In genomic region chr17:1724351-1724868, GRCh38 we compare ENCODE assay signal across 1 cellular context.
TF ChIP-seq lines count a peak whose summit lies in the region.

Gene WDR81, plus strand, starts transcription at chr17:1724704. Its CDS starts 256 bp downstream, at chr17:1724960.

TF ChIP-seq in H1, 55 proteins besides CTCF, POLR2A, EP300 and RAD21 (continued from another document):
- TF ChIP-seq TAF1 (IDR thresholded peaks at IDR 0.05; ENCODE audit: low read depth, low read length) (0 out of 2 replicates have a peak, but pooled peaks have one; percentile 31), ZNF274 (IDR thresholded peaks at IDR 0.05; ENCODE audit: borderline replicate concordance, extremely low read depth, low read length) (no peak), TAF7 (optimal IDR thresholded peaks at IDR 0.05; ENCODE audit: borderline replicate concordance, low read depth, low read length) (no peak), MAFK (IDR thresholded peaks at IDR 0.05; ENCODE audit: low read depth, low read length) (no peak), GABPA (IDR thresholded peaks at IDR 0.05; ENCODE audit: borderline replicate concordance, insufficient read depth, low read length) (peak; percentile 19; the same call in 1 of the 2 replicates), CREB1 (IDR thresholded peaks at IDR 0.05) (0 out of 2 replicates have a peak, but pooled peaks have one; percentile 36), RXRA (IDR thresholded peaks at IDR 0.05; ENCODE audit: insufficient read depth, low read depth, low read length) (no peak), ATF3 (IDR thresholded peaks at IDR 0.05; ENCODE audit: insufficient read depth, low read depth, low read length) (peak; percentile 99), PHF8 (conservative IDR thresholded peaks at IDR 0.05; ENCODE audit: low read depth, low read length) (no peak), SP4 (IDR thresholded peaks at IDR 0.05; ENCODE audit: low read length) (peak; percentile 95; the same call in 1 of the 2 replicates), SIX5 (IDR thresholded peaks at IDR 0.05; ENCODE audit: low read depth, low read length) (no peak), FOSL1 (IDR thresholded peaks at IDR 0.05; ENCODE audit: insufficient read depth, low read depth, low read length) (no peak), SAP30 (IDR thresholded peaks at IDR 0.05; ENCODE audit: insufficient read depth, insufficient replicate concordance, low read length) (no peak), CHD1 (IDR thresholded peaks at IDR 0.05; ENCODE audit: low read depth, low read length) (no peak), RFX5 (IDR thresholded peaks at IDR 0.05; ENCODE audit: borderline replicate concordance, low read depth, low read length) (no peak), CHD2 (IDR thresholded peaks at IDR 0.05; ENCODE audit: low read length) (no peak), TEAD4 (IDR thresholded peaks at IDR 0.05; ENCODE audit: low read depth, low read length) (no peak), SIN3A (conservative IDR thresholded peaks at IDR 0.05 in 1 of 2, IDR thresholded peaks at IDR 0.05 in 1 of 2; ENCODE audit: low read depth in 1 of 2, low read length in 2 of 2) (peak; percentile 94 to 96), TCF12 (IDR thresholded peaks at IDR 0.05; ENCODE audit: low read depth, low read length) (no peak), POLR2AphosphoS5 (IDR thresholded peaks at IDR 0.05; ENCODE audit: low read depth, low read length) (no peak), RNF2 (IDR thresholded peaks at IDR 0.05; ENCODE audit: borderline replicate concordance, low read depth, low read length, missing control alignments, poor library complexity, severe bottlenecking) (no peak), HDAC2 (IDR thresholded peaks at IDR 0.05; ENCODE audit: borderline replicate concordance in 1 of 2, low read depth in 2 of 2, low read length in 2 of 2) (0 out of 4 replicates have a peak, but pooled peaks of 1 of the 2 experiments have one; percentile 64), EGR1 (IDR thresholded peaks at IDR 0.05; ENCODE audit: borderline replicate concordance, low read depth, low read length) (no peak), JUN (IDR thresholded peaks at IDR 0.05; ENCODE audit: low read depth, low read length) (no peak), KDM1A (IDR thresholded peaks at IDR 0.05; ENCODE audit: borderline replicate concordance, low read length) (no peak), SP1 (IDR thresholded peaks at IDR 0.05; ENCODE audit: low read depth, low read length) (no peak), YY1 (IDR thresholded peaks at IDR 0.05; ENCODE audit: low read depth, low read length) (no peak), HDAC6 (IDR thresholded peaks at IDR 0.05; ENCODE audit: low read depth, low read length) (no peak), POU5F1 (IDR thresholded peaks at IDR 0.05; ENCODE audit: low read depth, low read length) (no peak), BRCA1 (IDR thresholded peaks at IDR 0.05; ENCODE audit: low read depth, low read length) (no peak), SRF (IDR thresholded peaks at IDR 0.05; ENCODE audit: low read depth, low read length) (no peak), SP2 (IDR thresholded peaks at IDR 0.05; ENCODE audit: low read length) (no peak), CBX8 (IDR thresholded peaks at IDR 0.05; ENCODE audit: borderline replicate concordance, low read depth, low read length) (no peak), CBX5 (IDR thresholded peaks at IDR 0.05; ENCODE audit: low read depth, low read length) (no peak), CEBPB (IDR thresholded peaks at IDR 0.05; ENCODE audit: low read depth, low read length) (no peak), RBBP5 (IDR thresholded peaks at IDR 0.05; ENCODE audit: borderline replicate concordance, low read depth, low read length) (no peak), BCL11A (IDR thresholded peaks at IDR 0.05; ENCODE audit: low read depth in 2 of 2, low read length in 2 of 2) (no peak), KDM4A (IDR thresholded peaks at IDR 0.05; ENCODE audit: low read depth, low read length, severe bottlenecking) (no peak), JUND (IDR thresholded peaks at IDR 0.05; ENCODE audit: low read length) (no peak), CHD7 (IDR thresholded peaks at IDR 0.05; ENCODE audit: insufficient replicate concordance, low read length) (no peak), E2F6 (IDR thresholded peaks at IDR 0.05) (peak; percentile 88), KDM5A (IDR thresholded peaks at IDR 0.05; ENCODE audit: low read length) (no peak; the same call in 1 of the 2 replicates), CTBP2 (IDR thresholded peaks at IDR 0.05; ENCODE audit: borderline replicate concordance, insufficient read depth, insufficient read length, low read length) (no peak), BACH1 (IDR thresholded peaks at IDR 0.05; ENCODE audit: low read length) (no peak)
- TF ChIP-seq, protein P1, sequence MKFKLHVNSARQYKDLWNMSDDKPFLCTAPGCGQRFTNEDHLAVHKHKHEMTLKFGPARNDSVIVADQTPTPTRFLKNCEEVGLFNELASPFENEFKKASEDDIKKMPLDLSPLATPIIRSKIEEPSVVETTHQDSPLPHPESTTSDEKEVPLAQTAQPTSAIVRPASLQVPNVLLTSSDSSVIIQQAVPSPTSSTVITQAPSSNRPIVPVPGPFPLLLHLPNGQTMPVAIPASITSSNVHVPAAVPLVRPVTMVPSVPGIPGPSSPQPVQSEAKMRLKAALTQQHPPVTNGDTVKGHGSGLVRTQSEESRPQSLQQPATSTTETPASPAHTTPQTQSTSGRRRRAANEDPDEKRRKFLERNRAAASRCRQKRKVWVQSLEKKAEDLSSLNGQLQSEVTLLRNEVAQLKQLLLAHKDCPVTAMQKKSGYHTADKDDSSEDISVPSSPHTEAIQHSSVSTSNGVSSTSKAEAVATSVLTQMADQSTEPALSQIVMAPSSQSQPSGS (IDR thresholded peaks at IDR 0.05; ENCODE audit: low read length), result no peak
- TF ChIP-seq, protein P2, sequence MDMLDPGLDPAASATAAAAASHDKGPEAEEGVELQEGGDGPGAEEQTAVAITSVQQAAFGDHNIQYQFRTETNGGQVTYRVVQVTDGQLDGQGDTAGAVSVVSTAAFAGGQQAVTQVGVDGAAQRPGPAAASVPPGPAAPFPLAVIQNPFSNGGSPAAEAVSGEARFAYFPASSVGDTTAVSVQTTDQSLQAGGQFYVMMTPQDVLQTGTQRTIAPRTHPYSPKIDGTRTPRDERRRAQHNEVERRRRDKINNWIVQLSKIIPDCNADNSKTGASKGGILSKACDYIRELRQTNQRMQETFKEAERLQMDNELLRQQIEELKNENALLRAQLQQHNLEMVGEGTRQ (IDR thresholded peaks at IDR 0.05; ENCODE audit: low read length), result peak; percentile 99
- TF ChIP-seq, protein P3, sequence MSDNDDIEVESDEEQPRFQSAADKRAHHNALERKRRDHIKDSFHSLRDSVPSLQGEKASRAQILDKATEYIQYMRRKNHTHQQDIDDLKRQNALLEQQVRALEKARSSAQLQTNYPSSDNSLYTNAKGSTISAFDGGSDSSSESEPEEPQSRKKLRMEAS (IDR thresholded peaks at IDR 0.05), result peak; percentile 98
